ENCODE assay signal across 24 cellular contexts in genomic region chr6:110338820-110339470, GRCh38. TPM values are rescaled to one million over a fixed set of nuclear protein-coding genes. Genes with fewer than 3 reads are reported as not detected.
"Had no signal": no experiment of that assay in that cellular context is flagged by ENCODE, and none has a peak within 500 bp of the region (broad histone marks: within the 10 kb centered on the region; RNA-seq: fewer than 3 reads in every experiment).

No MANE protein-coding gene starts in this region.

- H3K4me3 ChIP-seq: esophagus squamous epithelium, heart right ventricle, mucosa of descending colon, thoracic aorta had no signal

- H3K9me3 Mint-ChIP-seq: activated naive CD4-positive, alpha-beta T cell treated with anti-CD3 and anti-CD28 coated beads for 36 hours; endodermal cell; T-helper 1 cell treated with Interleukin-12 subunit alpha and Interleukin-12 subunit beta and Interleukin-4 antibody, amounts not matched to agents 30 μg/mL and 1 μg/mL, for 36 hours; WTC11 had no signal

- H3K27me3 Mint-ChIP-seq: activated CD4-positive, alpha-beta T cell treated with anti-CD3 and anti-CD28 coated beads for 36 hours; stimulated activated naive B cell treated with anti-CD40 and anti-IgM and Interleukin-4, amounts not matched to agents 10 μg/mL and 1 μg/mL and 100 μg/mL, for 72 hours had no signal

- H3K27ac ChIP-seq: esophagus squamous epithelium, heart right ventricle had no signal

- H3K36me3 ChIP-seq: esophagus squamous epithelium, heart right ventricle, thoracic aorta had no signal

- H3K9me3 ChIP-seq: esophagus squamous epithelium, heart right ventricle, mucosa of descending colon, thoracic aorta had no signal

- H3K4me3 Mint-ChIP-seq: activated CD4-positive, alpha-beta T cell treated with anti-CD3 and anti-CD28 coated beads for 36 hours; activated naive CD4-positive, alpha-beta T cell treated with anti-CD3 and anti-CD28 coated beads for 36 hours; brain; endodermal cell; stimulated activated naive B cell treated with anti-CD40 and anti-IgM and Interleukin-4, amounts not matched to agents 10 μg/mL and 1 μg/mL and 100 μg/mL, for 72 hours; T-helper 1 cell treated with Interleukin-12 subunit alpha and Interleukin-12 subunit beta and Interleukin-4 antibody, amounts not matched to agents 30 μg/mL and 1 μg/mL, for 36 hours; WTC11 had no signal

- H3K4me1 Mint-ChIP-seq: activated CD4-positive, alpha-beta T cell treated with anti-CD3 and anti-CD28 coated beads for 36 hours; stimulated activated naive B cell treated with anti-CD40 and anti-IgM and Interleukin-4, amounts not matched to agents 10 μg/mL and 1 μg/mL and 100 μg/mL, for 72 hours had no signal

- H3K27ac Mint-ChIP-seq: activated CD4-positive, alpha-beta T cell treated with anti-CD3 and anti-CD28 coated beads for 36 hours; activated naive CD4-positive, alpha-beta T cell treated with anti-CD3 and anti-CD28 coated beads for 36 hours; endodermal cell; stimulated activated naive B cell treated with anti-CD40 and anti-IgM and Interleukin-4, amounts not matched to agents 10 μg/mL and 1 μg/mL and 100 μg/mL, for 72 hours; T-helper 1 cell treated with Interleukin-12 subunit alpha and Interleukin-12 subunit beta and Interleukin-4 antibody, amounts not matched to agents 30 μg/mL and 1 μg/mL, for 36 hours; WTC11 had no signal

- H3K4me1 ChIP-seq: esophagus squamous epithelium had no signal

- DNase-seq: activated CD4-positive, alpha-beta T cell treated with anti-CD3 and anti-CD28 coated beads for 36 hours; activated CD4-positive, alpha-beta T cell treated with anti-CD3 and anti-CD28 coated beads, Interleukin-2, amount 50 U/mL, for 48 hours; activated naive CD4-positive, alpha-beta T cell treated with anti-CD3 and anti-CD28 coated beads for 36 hours; activated T-cell treated with anti-CD3 and anti-CD28 coated beads, Interleukin-2, amount 50 U/mL, for 48 hours; aorta; endodermal cell; esophagus squamous epithelium; heart right ventricle; left colon; mesenchymal stem cell; mucosa of descending colon; nucleus accumbens; posterior cingulate gyrus; stimulated activated CD4-positive, alpha-beta T cell treated with anti-CD3 and anti-CD28 coated beads, Interleukin-2, amount 100 ng/mL, for 48 hours; stimulated activated CD8-positive, alpha-beta memory T cell treated with anti-CD3 and anti-CD28 coated beads, Interleukin-4, amount 100 ng/mL, for 48 hours; stimulated activated naive B cell treated with anti-CD40 and anti-IgM and Interleukin-4, amounts not matched to agents 10 μg/mL and 1 μg/mL and 100 μg/mL, for 72 hours; T1000 had no signal

- ATAC-seq: activated CD4-positive, alpha-beta T cell treated with anti-CD3 and anti-CD28 coated beads for 36 hours; heart right ventricle; left colon; mucosa of descending colon; stimulated activated naive B cell treated with anti-CD40 and anti-IgM and Interleukin-4, amounts not matched to agents 10 μg/mL and 1 μg/mL and 100 μg/mL, for 72 hours; WTC11 had no signal

- H3K36me3 Mint-ChIP-seq: brain; stimulated activated naive B cell treated with anti-CD40 and anti-IgM and Interleukin-4, amounts not matched to agents 10 μg/mL and 1 μg/mL and 100 μg/mL, for 72 hours; WTC11 had no signal

- H3K27me3 ChIP-seq: esophagus squamous epithelium, heart right ventricle had no signal

RNA-seq across cellular contexts. Expression of gene METTL24, which starts 19.2 kb away (rescaled TPM):
- total RNA-seq: activated CD4-positive, alpha-beta T cell treated with anti-CD3 and anti-CD28 coated beads for 36 hours; activated naive CD4-positive, alpha-beta T cell treated with anti-CD3 and anti-CD28 coated beads for 36 hours; dermis microvascular lymphatic vessel endothelial cell had no signal
- polyA plus RNA-seq: keratinocyte, neural cell had no signal
